In the genomic region with DNA sequence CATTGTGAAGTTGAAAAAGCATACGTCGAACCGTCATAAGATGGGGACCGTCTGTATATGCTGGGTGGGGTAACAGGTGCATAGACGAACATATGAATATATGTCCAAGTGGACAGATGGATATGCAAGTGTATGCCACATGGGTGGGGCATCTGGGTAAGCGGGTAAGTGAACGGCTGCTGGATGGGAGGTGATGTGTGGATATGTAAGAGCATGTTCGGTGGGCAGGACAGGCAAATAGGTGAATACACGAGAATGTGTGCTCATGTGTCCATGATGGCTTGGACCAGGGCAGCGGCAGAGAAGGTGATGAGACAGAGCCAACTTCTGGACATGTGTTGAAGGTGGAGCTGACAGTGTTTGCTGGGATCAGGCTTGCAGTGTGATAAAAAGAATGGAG, we compare ENCODE assay signal across 25 cellular contexts. TPM values are rescaled to one million over a fixed set of nuclear protein-coding genes. Genes with fewer than 3 reads are reported as not detected.
"Had no signal": no experiment of that assay in that cellular context is flagged by ENCODE, and none has a peak within 500 bp of the region (broad histone marks: within the 10 kb centered on the region; RNA-seq: fewer than 3 reads in every experiment).

No MANE protein-coding gene starts in this region.

- H3K4me3 Mint-ChIP-seq: effector memory CD8-positive, alpha-beta T cell; memory B cell; natural killer cell treated with Interleukin-12 subunit alpha and Interleukin-12 subunit beta and Interleukin-15 and Interleukin-18, amount 100 ng/mL, for 72 hours; neural progenitor cell had no signal

- H3K36me3 Mint-ChIP-seq: neural progenitor cell had no signal

- H3K9me3 ChIP-seq: ovary had no signal

- H3K36me3 ChIP-seq: esophagus squamous epithelium, gastroesophageal sphincter, left ventricle myocardium inferior, lower lobe of right lung, neural progenitor cell, ovary, sigmoid colon, stomach, thoracic aorta, transverse colon had no signal

- DNase-seq: effector memory CD8-positive, alpha-beta T cell; esophagus squamous epithelium; foreskin fibroblast; kidney; left cardiac atrium; left ventricle myocardium inferior; lower lobe of right lung; midbrain; nucleus accumbens; ovary; retina; sigmoid colon; stimulated activated CD4-positive, alpha-beta T cell treated with anti-CD3 and anti-CD28 coated beads, Interleukin-12 subunit alpha, Interleukin-12 subunit beta, amount 100 ng/mL, for 4 hours; stimulated activated naive CD4-positive, alpha-beta T cell; stomach; transverse colon had no signal

- H3K27me3 ChIP-seq: ovary had no signal

- H3K4me1 ChIP-seq: esophagus squamous epithelium, gastroesophageal sphincter, left ventricle myocardium inferior, lower lobe of right lung, neural progenitor cell, sigmoid colon, stomach, transverse colon had no signal

- H3K4me1 Mint-ChIP-seq: neural progenitor cell had no signal

- H3K4me3 ChIP-seq: esophagus squamous epithelium, gastroesophageal sphincter, left ventricle myocardium inferior, lower lobe of right lung, neural progenitor cell, ovary, sigmoid colon, skin epidermis, stomach, thoracic aorta, transverse colon had no signal

- H3K27ac Mint-ChIP-seq: effector memory CD8-positive, alpha-beta T cell; memory B cell; natural killer cell treated with Interleukin-12 subunit alpha and Interleukin-12 subunit beta and Interleukin-15 and Interleukin-18, amount 100 ng/mL, for 72 hours; neural progenitor cell; progenitor cell of endocrine pancreas had no signal

- H3K27ac ChIP-seq: esophagus squamous epithelium, gastroesophageal sphincter, left ventricle myocardium inferior, lower lobe of right lung, neural progenitor cell, ovary, sigmoid colon, skin epidermis, stomach, thoracic aorta, transverse colon had no signal

RNA-seq across cellular contexts. Expression of gene IFITM10, which starts 12.0 kb away (rescaled TPM):
- total RNA-seq: epithelial cell of proximal tubule had no signal

RNA-seq across cellular contexts. Expression of gene KRTAP5-6, which starts 41.4 kb away (rescaled TPM):
- total RNA-seq: epithelial cell of proximal tubule; esophagus squamous epithelium; gastroesophageal sphincter; kidney; left cardiac atrium; left ventricle myocardium inferior; lower lobe of right lung; natural killer cell treated with Interleukin-12 subunit alpha and Interleukin-12 subunit beta and Interleukin-15 and Interleukin-18, amount 100 ng/mL, for 72 hours; ovary; progenitor cell of endocrine pancreas; sigmoid colon; stomach; thoracic aorta; transverse colon; urinary bladder had no signal
